In the genomic region with DNA sequence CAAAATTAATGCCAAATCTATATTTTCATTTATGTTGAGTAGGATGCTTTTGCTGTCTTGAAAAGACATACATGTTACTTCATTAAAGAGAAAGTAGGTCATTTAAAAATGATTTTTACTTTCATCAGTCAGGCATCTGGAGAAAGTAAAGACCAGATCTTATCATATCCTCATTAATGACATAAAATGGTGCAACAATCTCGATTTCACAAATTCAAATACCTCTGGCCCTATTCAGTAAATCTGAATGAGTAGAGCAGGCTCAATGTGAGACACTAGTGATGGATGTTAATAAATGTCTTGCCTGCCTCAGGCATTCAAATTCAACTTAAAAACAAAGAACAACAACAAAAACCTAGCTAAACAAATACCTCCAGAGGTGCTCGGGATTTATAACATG, we compare ENCODE assay signal across 21 cellular contexts.
DNase-seq lines count a peak whose midpoint lies in the region; ATAC-seq and TF ChIP-seq lines count a peak whose summit lies in the region.
"Had no signal": no experiment of that assay in that cellular context is flagged by ENCODE, and none has a peak within 500 bp of the region (broad histone marks: within the 10 kb centered on the region; RNA-seq: fewer than 3 reads in every experiment).

No MANE protein-coding gene starts in this region.

- H3K27me3 Mint-ChIP-seq in GM23338 (ENCODE audit: insufficient read depth, low read depth, poor library complexity) = no peaks in the 10 kb centered on the region
- H3K27me3 Mint-ChIP-seq: B cell; CD4-positive, alpha-beta memory T cell had no signal

- no peaks in the 10 kb centered on the region for H3K79me2 ChIP-seq in GM23338 (replicated peaks; ENCODE audit: insufficient read depth)

- H3K27me3 ChIP-seq in GM23338 (ENCODE audit: insufficient read depth) = no peaks in the 10 kb centered on the region
- no peaks in the 10 kb centered on the region for H3K27me3 ChIP-seq in vagina

- H3K27ac ChIP-seq in GM23338 (ENCODE audit: low read depth) (no peak overlapping the region), vagina (peak overlapping the region; percentile 13)
- H3K27ac ChIP-seq: C4-2B, HL-60 had no signal

- no peaks in the 10 kb centered on the region for H3K9me2 ChIP-seq in GM23338 (ENCODE audit: insufficient read depth)

- no peak overlapping the region for H3K4me3 Mint-ChIP-seq in GM23338
- H3K4me3 Mint-ChIP-seq: B cell; CD4-positive, alpha-beta memory T cell; H9 had no signal

- H3K4me3 ChIP-seq in AG10803 (ENCODE audit: low read length) = no peak overlapping the region
- H3K4me3 ChIP-seq in GM23338 = no peak overlapping the region
- H3K4me3 ChIP-seq in fibroblast of villous mesenchyme (ENCODE audit: low read depth, low read length) = no peak overlapping the region
- no peak overlapping the region for H3K4me3 ChIP-seq in vagina
- H3K4me3 ChIP-seq: GM12878, K562 had no signal

- peaks cover 5% of the 10 kb centered on the region; the same call in 1 of the 3 replicates for H3K4me1 Mint-ChIP-seq in GM23338
- H3K4me1 Mint-ChIP-seq: B cell; CD4-positive, alpha-beta memory T cell had no signal

- H3K36me3 ChIP-seq in GM23338 (ENCODE audit: insufficient read depth) = no peaks in the 10 kb centered on the region
- no peaks in the 10 kb centered on the region for H3K36me3 ChIP-seq in vagina

- no peak overlapping the region for H3K27ac Mint-ChIP-seq in GM23338
- H3K27ac Mint-ChIP-seq: B cell; CD4-positive, alpha-beta memory T cell; H9 had no signal

- no peak for TF ChIP-seq CTCF in AG10803 (conservative IDR thresholded peaks at IDR 0.05; ENCODE audit: low read length)
- TF ChIP-seq CTCF in GM23338 (conservative IDR thresholded peaks at IDR 0.05; ENCODE audit: low read depth in 2 of 2) = no peak
- TF ChIP-seq CTCF in fibroblast of villous mesenchyme (IDR thresholded peaks at IDR 0.05; ENCODE audit: insufficient read depth, low read depth, low read length) = no peak
- no peak for TF ChIP-seq CTCF in vagina (IDR thresholded peaks at IDR 0.05)

- H4K20me1 ChIP-seq in GM23338 (replicated peaks; ENCODE audit: insufficient read depth) = no peaks in the 10 kb centered on the region

- DNase-seq in AG10803 (ENCODE audit: low read depth) = peak; percentile 21
- DNase-seq in GM23338 (ENCODE audit: low spot score) = no peak
- DNase-seq in fibroblast of villous mesenchyme (ENCODE audit: low read depth) = peak; percentile 57
- no peak for DNase-seq in vagina (ENCODE audit: extremely low spot score in 2 of 2)
- no peak for DNase-seq in activated CD4-positive, alpha-beta T cell treated with anti-CD3 and anti-CD28 coated beads, Interleukin-2, amount 50 U/mL, for 4 hours
- no peak for DNase-seq in globus pallidus (ENCODE audit: low spot score)
- DNase-seq: 8988T; CD4-positive, alpha-beta memory T cell; COR-L47; DMS153; DMS79 treated with DMSO at 0.1 percent for 48 hours; GF-D8; GOT3; H9; Karpas-422 had no signal

- intact Hi-C loops in vagina (cut with DNase I) = no loop called here

- peak overlapping the region; percentile 9; the same call in 1 of the 2 replicates for H2AFZ ChIP-seq in GM23338

- H3K4me2 ChIP-seq in GM23338 = no peak overlapping the region

- no peaks in the 10 kb centered on the region for H3F3A ChIP-seq in GM23338 (replicated peaks; ENCODE audit: low read depth)

- no peak for TF ChIP-seq POLR2A in vagina (IDR thresholded peaks at IDR 0.05)

- H3K4me1 ChIP-seq in GM23338 (ENCODE audit: insufficient read depth) = peaks cover 6% of the 10 kb centered on the region; the same call in 1 of the 2 replicates
- H3K4me1 ChIP-seq in vagina = no peaks in the 10 kb centered on the region

- no peak for ATAC-seq in GM23338
- no peak for ATAC-seq in HG02588 (IDR thresholded peaks at IDR 0.05; ENCODE audit: unreplicated experiment)
- ATAC-seq: GM12878, K562 had no signal

- H3K9me3 ChIP-seq in vagina = no peaks in the 10 kb centered on the region

- no peaks in the 10 kb centered on the region; the same call in 2 of the 3 replicates for H3K36me3 Mint-ChIP-seq in GM23338 (ENCODE audit: low read depth)
- H3K36me3 Mint-ChIP-seq: CD4-positive, alpha-beta memory T cell had no signal

- no peaks in the 10 kb centered on the region for H3K9me3 Mint-ChIP-seq in GM23338
- H3K9me3 Mint-ChIP-seq: H9 had no signal

TF ChIP-seq in GM23338, 12 proteins besides CTCF, POLR2A, EP300 and RAD21 (continues in another document):
- TF ChIP-seq EZH2 (IDR thresholded peaks at IDR 0.05; ENCODE audit: low read depth, unreplicated experiment) = no peak
- TF ChIP-seq JUNB (IDR thresholded peaks at IDR 0.05; ENCODE audit: unreplicated experiment) = no peak
- TF ChIP-seq STAT1 (IDR thresholded peaks at IDR 0.05; ENCODE audit: unreplicated experiment) = no peak
- no peak for TF ChIP-seq EZH2phosphoT487 (IDR thresholded peaks at IDR 0.05; ENCODE audit: unreplicated experiment)
- TF ChIP-seq ZNF331 (CRISPR knock-in tag; IDR thresholded peaks at IDR 0.05; ENCODE audit: low read depth) = no peak
- TF ChIP-seq NANOG (IDR thresholded peaks at IDR 0.05; ENCODE audit: borderline replicate concordance) = no peak
- TF ChIP-seq CREB1 (CRISPR knock-in tag; IDR thresholded peaks at IDR 0.05; ENCODE audit: low read depth) = no peak
- TF ChIP-seq ZNF114 (CRISPR knock-in tag; IDR thresholded peaks at IDR 0.05) = no peak
- TF ChIP-seq, protein P1, sequence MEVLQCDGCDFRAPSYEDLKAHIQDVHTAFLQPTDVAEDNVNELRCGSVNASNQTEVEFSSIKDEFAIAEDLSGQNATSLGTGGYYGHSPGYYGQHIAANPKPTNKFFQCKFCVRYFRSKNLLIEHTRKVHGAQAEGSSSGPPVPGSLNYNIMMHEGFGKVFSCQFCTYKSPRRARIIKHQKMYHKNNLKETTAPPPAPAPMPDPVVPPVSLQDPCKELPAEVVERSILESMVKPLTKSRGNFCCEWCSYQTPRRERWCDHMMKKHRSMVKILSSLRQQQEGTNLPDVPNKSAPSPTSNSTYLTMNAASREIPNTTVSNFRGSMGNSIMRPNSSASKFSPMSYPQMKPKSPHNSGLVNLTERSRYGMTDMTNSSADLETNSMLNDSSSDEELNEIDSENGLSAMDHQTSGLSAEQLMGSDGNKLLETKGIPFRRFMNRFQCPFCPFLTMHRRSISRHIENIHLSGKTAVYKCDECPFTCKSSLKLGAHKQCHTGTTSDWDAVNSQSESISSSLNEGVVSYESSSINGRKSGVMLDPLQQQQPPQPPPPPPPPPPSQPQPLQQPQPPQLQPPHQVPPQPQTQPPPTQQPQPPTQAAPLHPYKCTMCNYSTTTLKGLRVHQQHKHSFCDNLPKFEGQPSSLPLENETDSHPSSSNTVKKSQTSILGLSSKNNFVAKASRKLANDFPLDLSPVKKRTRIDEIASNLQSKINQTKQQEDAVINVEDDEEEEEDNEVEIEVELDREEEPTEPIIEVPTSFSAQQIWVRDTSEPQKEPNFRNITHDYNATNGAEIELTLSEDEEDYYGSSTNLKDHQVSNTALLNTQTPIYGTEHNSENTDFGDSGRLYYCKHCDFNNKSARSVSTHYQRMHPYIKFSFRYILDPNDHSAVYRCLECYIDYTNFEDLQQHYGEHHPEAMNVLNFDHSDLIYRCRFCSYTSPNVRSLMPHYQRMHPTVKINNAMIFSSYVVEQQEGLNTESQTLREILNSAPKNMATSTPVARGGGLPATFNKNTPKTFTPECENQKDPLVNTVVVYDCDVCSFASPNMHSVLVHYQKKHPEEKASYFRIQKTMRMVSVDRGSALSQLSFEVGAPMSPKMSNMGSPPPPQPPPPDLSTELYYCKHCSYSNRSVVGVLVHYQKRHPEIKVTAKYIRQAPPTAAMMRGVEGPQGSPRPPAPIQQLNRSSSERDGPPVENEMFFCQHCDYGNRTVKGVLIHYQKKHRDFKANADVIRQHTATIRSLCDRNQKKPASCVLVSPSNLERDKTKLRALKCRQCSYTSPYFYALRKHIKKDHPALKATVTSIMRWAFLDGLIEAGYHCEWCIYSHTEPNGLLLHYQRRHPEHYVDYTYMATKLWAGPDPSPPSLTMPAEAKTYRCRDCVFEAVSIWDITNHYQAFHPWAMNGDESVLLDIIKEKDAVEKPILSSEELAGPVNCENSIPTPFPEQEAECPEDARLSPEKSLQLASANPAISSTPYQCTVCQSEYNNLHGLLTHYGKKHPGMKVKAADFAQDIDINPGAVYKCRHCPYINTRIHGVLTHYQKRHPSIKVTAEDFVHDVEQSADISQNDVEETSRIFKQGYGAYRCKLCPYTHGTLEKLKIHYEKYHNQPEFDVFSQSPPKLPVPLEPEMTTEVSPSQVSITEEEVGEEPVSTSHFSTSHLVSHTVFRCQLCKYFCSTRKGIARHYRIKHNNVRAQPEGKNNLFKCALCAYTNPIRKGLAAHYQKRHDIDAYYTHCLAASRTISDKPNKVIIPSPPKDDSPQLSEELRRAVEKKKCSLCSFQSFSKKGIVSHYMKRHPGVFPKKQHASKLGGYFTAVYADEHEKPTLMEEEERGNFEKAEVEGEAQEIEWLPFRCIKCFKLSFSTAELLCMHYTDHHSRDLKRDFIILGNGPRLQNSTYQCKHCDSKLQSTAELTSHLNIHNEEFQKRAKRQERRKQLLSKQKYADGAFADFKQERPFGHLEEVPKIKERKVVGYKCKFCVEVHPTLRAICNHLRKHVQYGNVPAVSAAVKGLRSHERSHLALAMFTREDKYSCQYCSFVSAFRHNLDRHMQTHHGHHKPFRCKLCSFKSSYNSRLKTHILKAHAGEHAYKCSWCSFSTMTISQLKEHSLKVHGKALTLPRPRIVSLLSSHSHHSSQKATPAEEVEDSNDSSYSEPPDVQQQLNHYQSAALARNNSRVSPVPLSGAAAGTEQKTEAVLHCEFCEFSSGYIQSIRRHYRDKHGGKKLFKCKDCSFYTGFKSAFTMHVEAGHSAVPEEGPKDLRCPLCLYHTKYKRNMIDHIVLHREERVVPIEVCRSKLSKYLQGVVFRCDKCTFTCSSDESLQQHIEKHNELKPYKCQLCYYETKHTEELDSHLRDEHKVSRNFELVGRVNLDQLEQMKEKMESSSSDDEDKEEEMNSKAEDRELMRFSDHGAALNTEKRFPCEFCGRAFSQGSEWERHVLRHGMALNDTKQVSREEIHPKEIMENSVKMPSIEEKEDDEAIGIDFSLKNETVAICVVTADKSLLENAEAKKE (CRISPR knock-in tag; IDR thresholded peaks at IDR 0.05) = no peak

Comparison
In these comparisons a context has a peak if more than half of its experiments do, and no peak if none do; other contexts are left out.
1. DNase-seq: peak in AG10803 (single experiment) and fibroblast of villous mesenchyme (single experiment); none in GM23338 (single experiment), vagina (0 of 2), activated CD4-positive, alpha-beta T cell treated with anti-CD3 and anti-CD28 coated beads, Interleukin-2, amount 50 U/mL, for 4 hours (0 of 2) and globus pallidus (single experiment).